Comparison of ENCODE assay signal across 8 cellular contexts in genomic region chr5:132714456-132715307, GRCh38. TPM values are rescaled to one million over a fixed set of nuclear protein-coding genes. Genes with fewer than 3 reads are reported as not detected.
DNase-seq lines count a peak whose midpoint lies in the region; ATAC-seq and TF ChIP-seq lines count a peak whose summit lies in the region.

No MANE protein-coding gene starts in this region.

- intact Hi-C loops in activated CD4-positive, alpha-beta memory T cell treated with anti-CD3 and anti-CD28 coated beads for 36 hours (cut with micrococcal nuclease), result loop anchor here (1.0 to 2.0 kb wide), 6 partner anchors 26 to 188 kb away; no protein-coding TSS in a partner anchor
- intact Hi-C loops in PC-3 (cut with micrococcal nuclease) (loop anchor here (1.0 to 10.0 kb wide), 4 partner anchors 78 to 330 kb away; no protein-coding TSS in a partner anchor), testis (cut with DNase I; ENCODE audit: low total_unique reads) (no loop called here)

- H3K9ac ChIP-seq in PC-3 (ENCODE audit: low read length), result no peak overlapping the region

- BruUV-seq in PC-3 (replicated peaks; lab: Mats Ljungman, UMichigan), result no TSS peak

- H3K9me3 Mint-ChIP-seq in activated CD4-positive, alpha-beta memory T cell treated with anti-CD3 and anti-CD28 coated beads, Interleukin-2, amount 10 ng/mL, durations not matched to agents 7 days and 5 days, result no peaks in the 10 kb centered on the region
- H3K9me3 Mint-ChIP-seq in activated CD4-positive, alpha-beta memory T cell treated with anti-CD3 and anti-CD28 coated beads for 36 hours, result no peaks in the 10 kb centered on the region

- no peak for TF ChIP-seq POLR2A in erythroblast (IDR thresholded peaks at IDR 0.05; ENCODE audit: low read length)
- TF ChIP-seq POLR2A in testis (IDR thresholded peaks at IDR 0.05), result no peak

- H3F3A ChIP-seq in PC-3 (ENCODE audit: low read length, unreplicated experiment), result no peaks in the 10 kb centered on the region

- CTCF ChIA-PET in activated CD4-positive, alpha-beta memory T cell treated with anti-CD3 and anti-CD28 coated beads, Interleukin-2, amount 10 ng/mL, durations not matched to agents 7 days and 5 days (lab: Charles Lee), result interaction anchor here (0.5 to 2.9 kb wide), 18 partner anchors 12 to 328 kb away, joined by 3 to 18 read pairs (median 4); no protein-coding TSS in a partner anchor
- CTCF ChIA-PET in activated CD4-positive, alpha-beta memory T cell treated with anti-CD3 and anti-CD28 coated beads for 36 hours (lab: Charles Lee), result interaction anchor here (0.6 to 1.6 kb wide), 10 partner anchors 11 to 188 kb away, joined by 3 to 9 read pairs (median 4); partner anchors contain the start of gene KIF3A
- CTCF ChIA-PET in PC-3 (lab: Charles Lee), result no interaction called here

- H3K4me1 ChIP-seq in PC-3 (ENCODE audit: insufficient read depth, low read length) (no peaks in the 10 kb centered on the region), testis (no peaks in the 10 kb centered on the region)

- H3K27ac ChIP-seq in PC-3 (ENCODE audit: low read length) (no peak overlapping the region), testis (no peak overlapping the region)

- H3K4me3 ChIP-seq in PC-3 (ENCODE audit: low read length), result no peak overlapping the region
- no peak overlapping the region for H3K4me3 ChIP-seq in testis

- H3K36me3 ChIP-seq in PC-3 (ENCODE audit: low read depth, low read length) (no peaks in the 10 kb centered on the region), testis (ENCODE audit: low read depth, missing control alignments) (no peaks in the 10 kb centered on the region)

- H3K9me3 ChIP-seq in PC-3 (ENCODE audit: low read length) (no peaks in the 10 kb centered on the region), testis (no peaks in the 10 kb centered on the region)

- peak overlapping the region; percentile 42 for H3K27ac Mint-ChIP-seq in activated CD4-positive, alpha-beta memory T cell treated with anti-CD3 and anti-CD28 coated beads, Interleukin-2, amount 10 ng/mL, durations not matched to agents 7 days and 5 days
- H3K27ac Mint-ChIP-seq in activated CD4-positive, alpha-beta memory T cell treated with anti-CD3 and anti-CD28 coated beads for 36 hours, result no peak overlapping the region

- POLR2A ChIA-PET in activated CD4-positive, alpha-beta memory T cell treated with anti-CD3 and anti-CD28 coated beads, Interleukin-2, amount 10 ng/mL, durations not matched to agents 7 days and 5 days (lab: Charles Lee), result interaction anchor here (0.9 to 1.5 kb wide), 3 partner anchors 32 to 157 kb away, joined by 3 read pairs; no protein-coding TSS in a partner anchor
- POLR2A ChIA-PET in activated CD4-positive, alpha-beta memory T cell treated with anti-CD3 and anti-CD28 coated beads for 36 hours (lab: Charles Lee), result no interaction called here
- POLR2A ChIA-PET in PC-3 (lab: Charles Lee; ENCODE audit: unreplicated experiment), result no interaction called here

- H2AFZ ChIP-seq in PC-3 (ENCODE audit: low read length), result no peak overlapping the region

- no peak for ATAC-seq in PC-3
- no peak for ATAC-seq in HG02981 (IDR thresholded peaks at IDR 0.05; ENCODE audit: unreplicated experiment)

- no peak for DNase-seq in activated CD4-positive, alpha-beta memory T cell treated with anti-CD3 and anti-CD28 coated beads, Interleukin-2, amount 10 ng/mL, durations not matched to agents 7 days and 5 days
- DNase-seq in activated CD4-positive, alpha-beta memory T cell treated with anti-CD3 and anti-CD28 coated beads for 36 hours, result no peak
- DNase-seq in PC-3 (peak; percentile 39), erythroblast (lab: John Stamatoyannopoulos, UW) (peak; percentile 22 to 43), testis (no peak), ureter (ENCODE audit: low spot score) (no peak), UCSD-AML1 (lab: John Stamatoyannopoulos, UW; ENCODE audit: unreplicated experiment) (no peak)

- H3K36me3 Mint-ChIP-seq in activated CD4-positive, alpha-beta memory T cell treated with anti-CD3 and anti-CD28 coated beads, Interleukin-2, amount 10 ng/mL, durations not matched to agents 7 days and 5 days (ENCODE audit: low read depth), result peaks cover 14% of the 10 kb centered on the region
- peaks cover 9% of the 10 kb centered on the region for H3K36me3 Mint-ChIP-seq in activated CD4-positive, alpha-beta memory T cell treated with anti-CD3 and anti-CD28 coated beads for 36 hours

- H3K27me3 ChIP-seq in PC-3 (ENCODE audit: low read length), result no peaks in the 10 kb centered on the region
- H3K27me3 ChIP-seq in testis, result no peaks in the 10 kb centered on the region

- H3K79me2 ChIP-seq in PC-3 (ENCODE audit: low read length), result no peaks in the 10 kb centered on the region

- WGBS in testis, 2 donors, result 60 to 65% methylated on average over 11 of the region's 11 CpGs

- no peaks in the 10 kb centered on the region for H3K9me2 ChIP-seq in PC-3 (replicated peaks; ENCODE audit: low read length)

- no peaks in the 10 kb centered on the region for H4K20me1 ChIP-seq in PC-3 (ENCODE audit: low read length)

- peaks cover 21% of the 10 kb centered on the region for H3K4me1 Mint-ChIP-seq in activated CD4-positive, alpha-beta memory T cell treated with anti-CD3 and anti-CD28 coated beads, Interleukin-2, amount 10 ng/mL, durations not matched to agents 7 days and 5 days
- peaks cover 14% of the 10 kb centered on the region for H3K4me1 Mint-ChIP-seq in activated CD4-positive, alpha-beta memory T cell treated with anti-CD3 and anti-CD28 coated beads for 36 hours (ENCODE audit: low read depth)

- no peaks in the 10 kb centered on the region for H3K27me3 Mint-ChIP-seq in activated CD4-positive, alpha-beta memory T cell treated with anti-CD3 and anti-CD28 coated beads, Interleukin-2, amount 10 ng/mL, durations not matched to agents 7 days and 5 days
- H3K27me3 Mint-ChIP-seq in activated CD4-positive, alpha-beta memory T cell treated with anti-CD3 and anti-CD28 coated beads for 36 hours, result no peaks in the 10 kb centered on the region

- no peak overlapping the region for H3K4me2 ChIP-seq in PC-3 (ENCODE audit: low read length)

- peak; percentile 65 for TF ChIP-seq CTCF in PC-3 (conservative IDR thresholded peaks at IDR 0.05; ENCODE audit: low read depth, low read length)
- peak in 2 of 3 experiments; percentile 25 to 56 for TF ChIP-seq CTCF in testis (IDR thresholded peaks at IDR 0.05)

- peak overlapping the region; percentile 19 for H3K4me3 Mint-ChIP-seq in activated CD4-positive, alpha-beta memory T cell treated with anti-CD3 and anti-CD28 coated beads, Interleukin-2, amount 10 ng/mL, durations not matched to agents 7 days and 5 days
- H3K4me3 Mint-ChIP-seq in activated CD4-positive, alpha-beta memory T cell treated with anti-CD3 and anti-CD28 coated beads for 36 hours, result no peak overlapping the region

RNA-seq across cellular contexts. Expression of gene KIF3A, which starts 22.7 kb away (rescaled TPM):
- 10 to 100 TPM; 16.2 to 19.3 TPM for total RNA-seq in activated CD4-positive, alpha-beta memory T cell treated with anti-CD3 and anti-CD28 coated beads, Interleukin-2, amount 10 ng/mL, durations not matched to agents 7 days and 5 days
- 10 to 100 TPM; 12.1 to 16.1 TPM for total RNA-seq in activated CD4-positive, alpha-beta memory T cell treated with anti-CD3 and anti-CD28 coated beads for 36 hours
- total RNA-seq in PC-3 (2014; rRNA removed) (5.7 and 9.5 TPM in 2 replicates), testis (10 to 100 TPM; 30.8 to 38.6 TPM), ureter (19.9 TPM)
- 23.2 TPM for polyA plus RNA-seq in testis (ENCODE audit: insufficient read depth, low read depth, low replicate concordance)

RNA-seq across cellular contexts. Expression of gene CCNI2, which starts 32.5 kb away (rescaled TPM):
- 1 to 10 TPM; 6.4 to 6.7 TPM for total RNA-seq in activated CD4-positive, alpha-beta memory T cell treated with anti-CD3 and anti-CD28 coated beads, Interleukin-2, amount 10 ng/mL, durations not matched to agents 7 days and 5 days
- total RNA-seq in activated CD4-positive, alpha-beta memory T cell treated with anti-CD3 and anti-CD28 coated beads for 36 hours, result 1 to 10 TPM; 2.7 to 4.2 TPM
- total RNA-seq in PC-3 (2014; rRNA removed) (not detected in 2 replicates), testis (1 to 10 TPM; 2.7 to 4.5 TPM), ureter (5.8 TPM)
- 1.1 TPM for polyA plus RNA-seq in testis (ENCODE audit: insufficient read depth, low read depth, low replicate concordance)

RNA-seq across cellular contexts. Expression of gene IL4, which starts 40.9 kb away (rescaled TPM):
- total RNA-seq in activated CD4-positive, alpha-beta memory T cell treated with anti-CD3 and anti-CD28 coated beads, Interleukin-2, amount 10 ng/mL, durations not matched to agents 7 days and 5 days, result 10 to 100 TPM in 1 of 2 experiments, 1 to 10 TPM in 1; 7.4 to 12.6 TPM
- 1 to 10 TPM; 6.4 to 6.8 TPM for total RNA-seq in activated CD4-positive, alpha-beta memory T cell treated with anti-CD3 and anti-CD28 coated beads for 36 hours
- not detected in 2 replicates for total RNA-seq in PC-3 (2014; rRNA removed)
- not detected for total RNA-seq in testis
- polyA plus RNA-seq in testis (ENCODE audit: insufficient read depth, low read depth, low replicate concordance), result not detected
- total RNA-seq in ureter, result not detected

RNA-seq across cellular contexts. Expression of gene IL13, which starts 56.7 kb away (rescaled TPM):
- total RNA-seq in activated CD4-positive, alpha-beta memory T cell treated with anti-CD3 and anti-CD28 coated beads, Interleukin-2, amount 10 ng/mL, durations not matched to agents 7 days and 5 days, result 10 to 100 TPM; 32.9 to 36.6 TPM
- 10 to 100 TPM; 13.0 to 14.9 TPM for total RNA-seq in activated CD4-positive, alpha-beta memory T cell treated with anti-CD3 and anti-CD28 coated beads for 36 hours
- not detected in 2 replicates for total RNA-seq in PC-3 (2014; rRNA removed)
- 10 to 100 TPM; 17.3 to 25.0 TPM for total RNA-seq in testis
- 73.4 TPM for polyA plus RNA-seq in testis (ENCODE audit: insufficient read depth, low read depth, low replicate concordance)
- total RNA-seq in ureter, result not detected

Comparison
In these comparisons a context has a peak if more than half of its experiments do, and no peak if none do; other contexts are left out.
1. DNase-seq: peak in PC-3 (single experiment) and erythroblast (2 of 2); none in activated CD4-positive, alpha-beta memory T cell treated with anti-CD3 and anti-CD28 coated beads, Interleukin-2, amount 10 ng/mL, durations not matched to agents 7 days and 5 days (single experiment), activated CD4-positive, alpha-beta memory T cell treated with anti-CD3 and anti-CD28 coated beads for 36 hours (single experiment), testis (single experiment), ureter (single experiment) and UCSD-AML1 (single experiment).